ENCODE assay signal across 13 cellular contexts in the genomic region with DNA sequence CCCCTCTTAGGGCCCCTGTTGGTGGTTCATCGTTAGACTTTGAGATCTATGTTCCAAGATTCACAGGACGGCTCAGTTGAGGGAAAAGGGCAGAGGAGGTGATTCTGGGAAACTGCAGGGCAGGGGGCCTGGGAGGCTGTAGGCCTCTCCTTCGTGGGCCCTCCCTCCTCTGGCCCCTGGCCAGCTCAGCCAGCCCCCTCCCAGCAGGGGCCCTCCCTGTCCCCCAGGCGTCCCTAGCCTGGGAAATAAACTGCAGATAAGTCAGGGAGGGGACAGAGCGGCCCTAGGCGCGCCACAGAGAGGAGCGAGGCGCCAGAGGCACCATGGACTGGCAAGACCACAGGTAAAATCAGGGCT. TPM values are rescaled to one million over a fixed set of nuclear protein-coding genes. Genes with fewer than 3 reads are reported as not detected.
DNase-seq lines count a peak whose midpoint lies in the region; ATAC-seq and TF ChIP-seq lines count a peak whose summit lies in the region.
"Had no signal": no experiment of that assay in that cellular context is flagged by ENCODE, and none has a peak within 500 bp of the region (broad histone marks: within the 10 kb centered on the region; RNA-seq: fewer than 3 reads in every experiment).

No MANE protein-coding gene starts in this region.

- RAD21 ChIA-PET in HCT116 (lab: Charles Lee; ENCODE audit: low non-redundant PET in 1 of 2, low total read pairs in 2 of 2, uncharacterized antibody in 2 of 2, unreplicated experiment in 2 of 2), result no interaction called here

- BruUV-seq in HCT116 (replicated peaks; lab: Mats Ljungman, UMichigan), result no TSS peak

- no peak for DNase-seq in HCT116 (ENCODE audit: low read depth, low spot score)
- DNase-seq in breast epithelium (ENCODE audit: low spot score in 2 of 2), result no peak
- DNase-seq in stimulated activated effector memory CD8-positive, alpha-beta T cell treated with anti-CD3 and anti-CD28 coated beads, Interleukin-12 subunit alpha, Interleukin-12 subunit beta, amount 100 ng/mL, for 72 hours (ENCODE audit: low spot score in 2 of 2), result no peak
- no peak for DNase-seq in dermis blood vessel endothelial cell
- DNase-seq in islet precursor cell, result no peak
- DNase-seq: activated naive CD4-positive, alpha-beta T cell; EL; NCI-H2171 had no signal

- H3K4me2 ChIP-seq in HCT116 (ENCODE audit: low read length), result peak overlapping the region; percentile 82

- POLR2A ChIA-PET in HCT116 (lab: Charles Lee), result no interaction called here

- peaks cover 29 to 36% of the 10 kb centered on the region in 2 experiments for H3K4me1 ChIP-seq in HCT116 (ENCODE audit: control insufficient read depth in 1 of 2, insufficient read depth in 2 of 2, low read length in 2 of 2)
- H3K4me1 ChIP-seq in breast epithelium, result peaks cover 4 to 25% of the 10 kb centered on the region in 2 donors

- H3K27me3 ChIP-seq in HCT116 (ENCODE audit: insufficient read depth, low read length) (no peaks in the 10 kb centered on the region), breast epithelium (no peaks in the 10 kb centered on the region), layer of hippocampus (ENCODE audit: control insufficient read depth, insufficient read depth, low read length) (no peaks in the 10 kb centered on the region)
- H3K27me3 ChIP-seq: BE2C had no signal

- intact Hi-C loops in HCT116 (cut with micrococcal nuclease), result no loop called here
- intact Hi-C loops in breast epithelium (cut with DNase I; ENCODE audit: low total_unique reads), result no loop called here

- peak overlapping the region; percentile 24 for H3K4me3 Mint-ChIP-seq in stimulated activated effector memory CD8-positive, alpha-beta T cell treated with anti-CD3 and anti-CD28 coated beads, Interleukin-12 subunit alpha, Interleukin-12 subunit beta, amount 100 ng/mL, for 72 hours
- H3K4me3 Mint-ChIP-seq: T-helper 1 cell treated with Interleukin-12 subunit alpha and Interleukin-12 subunit beta and Interleukin-4 antibody, amounts not matched to agents 30 μg/mL and 1 μg/mL, for 36 hours had no signal

- H3K36me3 ChIP-seq in HCT116 (ENCODE audit: control insufficient read depth in 1 of 2, insufficient read depth in 2 of 2, low read length in 2 of 2) (no peaks in the 10 kb centered on the region), breast epithelium (no peaks in the 10 kb centered on the region)
- H3K36me3 ChIP-seq: BE2C had no signal

- CTCF ChIA-PET in HCT116 (lab: Charles Lee), result no interaction called here

- no peak overlapping the region for H2AFZ ChIP-seq in HCT116 (ENCODE audit: low read depth, low read length, poor library complexity, severe bottlenecking)

- no peaks in the 10 kb centered on the region for H3K9me2 ChIP-seq in HCT116 (ENCODE audit: insufficient read depth)

- no peaks in the 10 kb centered on the region for H4K20me1 ChIP-seq in HCT116 (ENCODE audit: insufficient read depth)

- H3K27ac Mint-ChIP-seq in stimulated activated effector memory CD8-positive, alpha-beta T cell treated with anti-CD3 and anti-CD28 coated beads, Interleukin-12 subunit alpha, Interleukin-12 subunit beta, amount 100 ng/mL, for 72 hours, result no peak overlapping the region
- H3K27ac Mint-ChIP-seq: T-helper 1 cell treated with Interleukin-12 subunit alpha and Interleukin-12 subunit beta and Interleukin-4 antibody, amounts not matched to agents 30 μg/mL and 1 μg/mL, for 36 hours had no signal

- H3K79me2 ChIP-seq in HCT116 (ENCODE audit: insufficient read depth, low read length), result peaks cover 3% of the 10 kb centered on the region; the same call in 1 of the 2 replicates

- peaks cover 6 to 12% of the 10 kb centered on the region in 2 experiments; a peak in 2 of 4 replicates for H3K9me3 ChIP-seq in HCT116 (ENCODE audit: control insufficient read depth in 1 of 2, insufficient read depth in 1 of 2, low read depth in 1 of 2, low read length in 2 of 2)
- peaks cover 0 to 12% of the 10 kb centered on the region in 2 donors for H3K9me3 ChIP-seq in breast epithelium
- H3K9me3 ChIP-seq: BE2C had no signal

- TF ChIP-seq RAD21 in HCT116 (IDR thresholded peaks at IDR 0.05; ENCODE audit: low read depth), result no peak

- peak overlapping the region; percentile 92 for H3K27ac ChIP-seq in HCT116 (ENCODE audit: low read depth, low read length)
- H3K27ac ChIP-seq in breast epithelium, result no peak overlapping the region
- H3K27ac ChIP-seq in layer of hippocampus (ENCODE audit: low read depth, low read length), result peak overlapping the region; percentile 81

- H3K9ac ChIP-seq in HCT116 (ENCODE audit: low read length), result peak overlapping the region; percentile 80

- H3K4me3 ChIP-seq in HCT116 (replicated peaks in 1 of 2; ENCODE audit: low read depth in 1 of 2, low read length in 2 of 2) (peak overlapping the region; percentile 53 to 63), breast epithelium (peak overlapping the region in 2 of 3 donors; percentile 13 to 47)

- no peak for TF ChIP-seq CTCF in HCT116 (IDR thresholded peaks at IDR 0.05 in 2 of 3, conservative IDR thresholded peaks at IDR 0.05 in 1 of 3; ENCODE audit: borderline replicate concordance in 1 of 3, insufficient read depth in 1 of 3, low read depth in 2 of 3, low read length in 2 of 3)
- TF ChIP-seq CTCF in breast epithelium (IDR thresholded peaks at IDR 0.05), result no peak

- H3K36me3 Mint-ChIP-seq in stimulated activated effector memory CD8-positive, alpha-beta T cell treated with anti-CD3 and anti-CD28 coated beads, Interleukin-12 subunit alpha, Interleukin-12 subunit beta, amount 100 ng/mL, for 72 hours, result peaks cover 4% of the 10 kb centered on the region

- peak; percentile 1; the same call in 1 of the 2 replicates for ATAC-seq in HCT116
- ATAC-seq in stimulated activated effector memory CD8-positive, alpha-beta T cell treated with anti-CD3 and anti-CD28 coated beads, Interleukin-12 subunit alpha, Interleukin-12 subunit beta, amount 100 ng/mL, for 72 hours, result no peak
- ATAC-seq in GM19455 (IDR thresholded peaks at IDR 0.05; ENCODE audit: unreplicated experiment), result no peak
- no peak for ATAC-seq in HG02571 (IDR thresholded peaks at IDR 0.05; ENCODE audit: unreplicated experiment)

- no peak for TF ChIP-seq POLR2A in HCT116 (IDR thresholded peaks at IDR 0.05; ENCODE audit: borderline replicate concordance, extremely low read depth, insufficient read depth, insufficient read length)
- TF ChIP-seq POLR2A in breast epithelium (IDR thresholded peaks at IDR 0.05), result no peak

- H3K4me1 Mint-ChIP-seq in stimulated activated effector memory CD8-positive, alpha-beta T cell treated with anti-CD3 and anti-CD28 coated beads, Interleukin-12 subunit alpha, Interleukin-12 subunit beta, amount 100 ng/mL, for 72 hours, result no peaks in the 10 kb centered on the region

- peaks cover 5% of the 10 kb centered on the region for H3K9me3 Mint-ChIP-seq in stimulated activated effector memory CD8-positive, alpha-beta T cell treated with anti-CD3 and anti-CD28 coated beads, Interleukin-12 subunit alpha, Interleukin-12 subunit beta, amount 100 ng/mL, for 72 hours

TF ChIP-seq in HCT116, 20 proteins besides CTCF, POLR2A, EP300 and RAD21:
- TF ChIP-seq EZH2phosphoT487 (IDR thresholded peaks at IDR 0.05; ENCODE audit: borderline replicate concordance) (no peak), ELF1 (IDR thresholded peaks at IDR 0.05; ENCODE audit: borderline replicate concordance, low read depth) (no peak), ATF3 (IDR thresholded peaks at IDR 0.05) (no peak), FOSL1 (IDR thresholded peaks at IDR 0.05; ENCODE audit: low read depth) (no peak), ZBTB33 (IDR thresholded peaks at IDR 0.05; ENCODE audit: extremely low read depth, insufficient replicate concordance, low read length) (no peak)

RNA-seq across cellular contexts. Expression of gene HIF3A, which starts 6.5 kb away (rescaled TPM):
- total RNA-seq in HCT116 (2021; ENCODE audit: unreplicated experiment), result 0.98 TPM
- polyA plus RNA-seq in HCT116 (2012), result 0.19 and 0.27 TPM in 2 replicates
- total RNA-seq in breast epithelium, result 100 to 1,000 TPM in 1 of 3 donors, 10 to 100 TPM in 2; 10.4 to 111 (median 20.6) TPM
- 23.1 and 52.6 TPM in 2 replicates for total RNA-seq in dermis blood vessel endothelial cell

RNA-seq across cellular contexts. Expression of gene PPP5C, which starts 43.6 kb away (rescaled TPM):
- total RNA-seq in HCT116 (2021; ENCODE audit: unreplicated experiment), result 102 TPM
- polyA plus RNA-seq in HCT116 (2012), result 99.9 and 106 TPM in 2 replicates
- total RNA-seq in breast epithelium, result 10 to 100 TPM; 41.3 to 72.4 (median 58.7) TPM
- total RNA-seq in dermis blood vessel endothelial cell, result 88.8 and 113 TPM in 2 replicates

Comparison
In these comparisons a context has a peak if more than half of its experiments do, and no peak if none do; other contexts are left out.
1. H3K27ac ChIP-seq: peak in HCT116 (single experiment) and layer of hippocampus (single experiment); none in breast epithelium (0 of 2).